Comparison of ENCODE assay signal across 19 cellular contexts in the genomic region with DNA sequence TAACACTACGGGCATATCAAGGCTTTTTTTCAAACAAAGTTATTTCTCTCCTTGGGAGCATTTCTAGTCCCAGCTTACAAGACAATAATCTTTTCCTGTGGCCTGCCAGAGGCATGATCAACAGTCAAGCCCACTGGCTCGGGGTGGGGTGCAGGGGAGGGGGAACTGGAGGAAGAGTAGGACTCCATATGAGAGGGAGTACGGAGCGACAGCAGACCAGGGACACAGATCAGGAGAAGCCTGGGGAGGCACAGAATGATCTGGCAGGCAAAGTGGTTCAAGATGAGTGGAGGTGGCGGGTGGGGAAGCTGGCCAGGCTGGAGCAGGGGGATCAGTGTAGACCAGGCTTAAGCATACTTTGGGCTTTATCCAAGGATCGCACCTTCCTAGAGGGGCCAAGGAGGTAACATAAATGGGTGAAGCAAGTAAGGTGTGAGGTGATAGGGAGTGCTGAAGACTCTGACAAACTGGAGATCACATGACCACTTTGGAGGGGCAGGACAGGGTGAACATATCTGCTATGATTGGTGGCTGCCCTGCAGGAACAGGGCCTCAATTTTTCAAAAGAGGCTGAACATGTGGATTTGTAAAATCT. TPM values are rescaled to one million over a fixed set of nuclear protein-coding genes. Genes with fewer than 3 reads are reported as not detected.
"Had no signal": no experiment of that assay in that cellular context is flagged by ENCODE, and none has a peak within 500 bp of the region (broad histone marks: within the 10 kb centered on the region; RNA-seq: fewer than 3 reads in every experiment).

No MANE protein-coding gene starts in this region.

- H3K27ac Mint-ChIP-seq: activated CD4-positive, alpha-beta T cell treated with anti-CD3 and anti-CD28 coated beads for 36 hours; activated naive CD4-positive, alpha-beta T cell treated with anti-CD3 and anti-CD28 coated beads, Interleukin-2, amount 50 U/mL, for 24 hours had no signal

- DNase-seq: activated CD4-positive, alpha-beta T cell treated with anti-CD3 and anti-CD28 coated beads for 36 hours; activated CD4-positive, alpha-beta T cell treated with anti-CD3 and anti-CD28 coated beads, Interleukin-2, amount 50 U/mL, for 4 hours; activated effector memory CD4-positive, alpha-beta T cell treated with Interleukin-2 at 50 U/mL for 16 hours; activated naive CD4-positive, alpha-beta T cell; amniotic stem cell; body of pancreas; central memory CD4-positive, alpha-beta T cell; IMR-90; NCI-H1092; NCI-H1417; NCI-H1930; NCI-H2171; NCI-H2227 treated with DMSO at 0.1 percent for 48 hours; NCI-H526 treated with DMSO at 0.1 percent for 48 hours; NCI-H82; SIG-M5; T-helper 1 cell had no signal

- H3K4me1 Mint-ChIP-seq: activated CD4-positive, alpha-beta T cell treated with anti-CD3 and anti-CD28 coated beads for 36 hours; activated naive CD4-positive, alpha-beta T cell treated with anti-CD3 and anti-CD28 coated beads, Interleukin-2, amount 50 U/mL, for 24 hours had no signal

- H3K9me3 Mint-ChIP-seq: activated naive CD4-positive, alpha-beta T cell treated with anti-CD3 and anti-CD28 coated beads, Interleukin-2, amount 50 U/mL, for 24 hours had no signal

- H3K4me3 Mint-ChIP-seq: activated CD4-positive, alpha-beta T cell treated with anti-CD3 and anti-CD28 coated beads for 36 hours; activated naive CD4-positive, alpha-beta T cell treated with anti-CD3 and anti-CD28 coated beads, Interleukin-2, amount 50 U/mL, for 24 hours had no signal

- H3K36me3 Mint-ChIP-seq: activated naive CD4-positive, alpha-beta T cell treated with anti-CD3 and anti-CD28 coated beads, Interleukin-2, amount 50 U/mL, for 24 hours had no signal

- ATAC-seq: activated CD4-positive, alpha-beta T cell treated with anti-CD3 and anti-CD28 coated beads for 36 hours; body of pancreas had no signal

RNA-seq across cellular contexts. Expression of a gene that starts 37.4 kb away (rescaled TPM):
- total RNA-seq: T-helper 2 cell treated with Interferon-gamma antibody and Interleukin-4, amounts not matched to agents 100 ng/mL and 5 ng/mL, for 36 hours had no signal
